ENCODE assay signal across 9 cellular contexts in genomic region chrX:115330498-115331138, GRCh38. TPM values are rescaled to one million over a fixed set of nuclear protein-coding genes. Genes with fewer than 3 reads are reported as not detected.
DNase-seq lines count a peak whose midpoint lies in the region; ATAC-seq and TF ChIP-seq lines count a peak whose summit lies in the region.
"Had no signal": no experiment of that assay in that cellular context is flagged by ENCODE, and none has a peak within 500 bp of the region (broad histone marks: within the 10 kb centered on the region; RNA-seq: fewer than 3 reads in every experiment).

No MANE protein-coding gene starts in this region.

- H3K27me3 ChIP-seq in cardiac muscle cell (no peaks in the 10 kb centered on the region), lung (ENCODE audit: control insufficient read depth, insufficient read depth) (no peaks in the 10 kb centered on the region), vagina (no peaks in the 10 kb centered on the region)

- TF ChIP-seq CTCF in cardiac muscle cell (IDR thresholded peaks at IDR 0.05; ENCODE audit: low read depth, low read length) (peak; percentile 64), lung (IDR thresholded peaks at IDR 0.05; ENCODE audit: control extremely low read depth, extremely low read depth) (peak; percentile 76), vagina (IDR thresholded peaks at IDR 0.05) (peak; percentile 77 to 87 (median 77))

- H3K4me1 ChIP-seq in cardiac muscle cell (ENCODE audit: low read depth) (no peaks in the 10 kb centered on the region), lung (ENCODE audit: control insufficient read depth in 2 of 2, insufficient read depth in 2 of 2, low read length in 2 of 2) (no peaks in the 10 kb centered on the region), vagina (no peaks in the 10 kb centered on the region)

- TF ChIP-seq POLR2A in vagina (IDR thresholded peaks at IDR 0.05), result no peak

- WGBS in lung, 2 donors, result 13 to 22% methylated on average over 18 of the region's 18 CpGs

- intact Hi-C loops in Right ventricle myocardium inferior (cut with DNase I), result loop anchor here (1.0 to 5.0 kb wide), 2 partner anchors 313 to 357 kb away; no protein-coding TSS in a partner anchor
- intact Hi-C loops in vagina (cut with DNase I), result loop anchor here (2.0 kb wide), 1 partner anchor 312 kb away; no protein-coding TSS in a partner anchor

- H3K36me3 ChIP-seq in cardiac muscle cell (no peaks in the 10 kb centered on the region), lung (ENCODE audit: control insufficient read depth in 2 of 2, insufficient read depth in 2 of 2, low read length in 2 of 2) (no peaks in the 10 kb centered on the region), vagina (no peaks in the 10 kb centered on the region)

- H3K4me3 ChIP-seq in cardiac muscle cell (peak overlapping the region; percentile 15), lung (no peak overlapping the region), vagina (no peak overlapping the region)

- DNase-seq in cardiac muscle cell (ENCODE audit: low read depth in 1 of 2, low spot score in 1 of 2) (peak; percentile 79 to 82), Right ventricle myocardium inferior (ENCODE audit: missing footprints) (no peak), NOMO-1 treated with dmso at 0.1 percent for 144 hours (lab: John Stamatoyannopoulos, UW; ENCODE audit: unreplicated experiment) (peak; percentile 11), dedifferentiated amniotic fluid mesenchymal stem cell (ENCODE audit: extremely low spot score) (peak; percentile 67), lung (ENCODE audit: low spot score) (peak; percentile 41), vagina (ENCODE audit: extremely low spot score in 2 of 2) (no peak)

- H3K9me3 ChIP-seq in cardiac muscle cell (ENCODE audit: low read depth) (no peaks in the 10 kb centered on the region), lung (ENCODE audit: control insufficient read depth in 2 of 2, insufficient read depth in 1 of 2, low read length in 1 of 2) (no peaks in the 10 kb centered on the region), vagina (no peaks in the 10 kb centered on the region)

- no peak overlapping the region for H3K27ac ChIP-seq in cardiac muscle cell
- no peak overlapping the region for H3K27ac ChIP-seq in lung (ENCODE audit: low read depth in 1 of 2, low read length in 1 of 2)
- H3K27ac ChIP-seq in vagina, result no peak overlapping the region

- ATAC-seq in Right ventricle myocardium inferior (no peak), HG03460 (IDR thresholded peaks at IDR 0.05; ENCODE audit: unreplicated experiment) (peak; percentile 62), lung (ENCODE audit: insufficient read depth, low FRiP score) (peak; percentile 62), GM18520 (IDR thresholded peaks at IDR 0.05; ENCODE audit: unreplicated experiment) (no peak)

RNA-seq across cellular contexts. Expression of gene LUZP4, which starts 41.1 kb away (rescaled TPM):
- total RNA-seq in cardiac muscle cell (not detected in 2 replicates), Right ventricle myocardium inferior (not detected), lung (not detected), vagina (not detected)
- polyA plus RNA-seq in cardiac muscle cell (not detected in 2 replicates), lung (not detected)
- total RNA-seq: glomerular endothelial cell had no signal

Comparison
In these comparisons a context has a peak if more than half of its experiments do, and no peak if none do; other contexts are left out.
1. DNase-seq: peak in cardiac muscle cell (2 of 2), NOMO-1 treated with dmso at 0.1 percent for 144 hours (single experiment), dedifferentiated amniotic fluid mesenchymal stem cell (single experiment) and lung (single experiment); none in Right ventricle myocardium inferior (single experiment) and vagina (0 of 2).
2. ATAC-seq: peak in HG03460 (single experiment) and lung (single experiment); none in Right ventricle myocardium inferior (single experiment) and GM18520 (single experiment).
3. Peak in every context shown above with its lines, with median percentiles within 50 percentile points of each other: CTCF ChIP-seq.